16 cellular contexts compared by ENCODE assay signal in the genomic region with DNA sequence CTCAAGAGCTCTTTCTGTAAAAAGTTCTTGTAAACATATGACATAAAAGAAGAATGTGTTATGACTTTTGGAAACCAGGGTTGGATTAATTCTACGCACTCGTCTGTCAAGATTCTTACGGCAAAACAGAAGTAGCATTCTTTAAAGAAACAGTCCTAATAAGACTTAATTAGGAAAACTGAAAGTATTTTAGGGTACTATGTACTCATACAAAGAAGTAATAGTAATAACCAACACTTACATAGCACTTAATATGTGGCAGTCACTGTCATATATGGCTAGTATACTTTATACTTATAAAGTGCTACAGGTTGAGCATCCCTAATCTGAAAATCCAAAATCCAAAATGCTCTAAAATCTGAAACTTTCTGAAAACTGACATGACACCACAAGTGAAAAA.
"Had no signal": no experiment of that assay in that cellular context is flagged by ENCODE, and none has a peak within 500 bp of the region (broad histone marks: within the 10 kb centered on the region; RNA-seq: fewer than 3 reads in every experiment).

No MANE protein-coding gene starts in this region.

- H3K36me3 ChIP-seq: adrenal gland, heart left ventricle, left lung, neural progenitor cell had no signal

- H3K27ac Mint-ChIP-seq: activated CD8-positive, alpha-beta T cell treated with anti-CD3 and anti-CD28 coated beads, Interleukin-2, amount 10 ng/mL, durations not matched to agents 7 days and 5 days; dendritic cell treated with granulocyte-macrophage colony-stimulating factor and Interleukin-4, amounts not matched to agents 40 ng/mL and 50 ng/mL, for 4 days; neural progenitor cell; progenitor cell of endocrine pancreas; stimulated activated naive CD8-positive, alpha-beta T cell treated with anti-CD3 and anti-CD28 coated beads, Interleukin-15, Interleukin-2, amounts not matched to agents 100 ng/mL and 50 ng/mL, for 24 hours had no signal

- H3K9ac ChIP-seq: neural progenitor cell had no signal

- ATAC-seq: activated CD8-positive, alpha-beta T cell treated with anti-CD3 and anti-CD28 coated beads, Interleukin-2, amount 10 ng/mL, durations not matched to agents 7 days and 5 days; heart left ventricle had no signal

- DNase-seq: activated CD4-positive, alpha-beta T cell treated with anti-CD3 and anti-CD28 coated beads for 4 hours; activated CD8-positive, alpha-beta memory T cell treated with anti-CD3 and anti-CD28 coated beads, Interleukin-2, amount 50 U/mL, for 4 hours; activated CD8-positive, alpha-beta T cell treated with anti-CD3 and anti-CD28 coated beads, Interleukin-2, amount 10 ng/mL, durations not matched to agents 7 days and 5 days; activated effector memory CD4-positive, alpha-beta T cell treated with Interleukin-2 at 50 U/mL for 16 hours; activated naive CD4-positive, alpha-beta T cell treated with anti-CD3 and anti-CD28 coated beads, Interleukin-2, amount 50 U/mL, for 16 hours; activated T-cell treated with anti-CD3 and anti-CD28 coated beads, Interleukin-2, amount 50 U/mL, for 48 hours; adrenal gland; effector CD8-positive, alpha-beta T cell; heart left ventricle; stimulated activated CD4-positive, alpha-beta T cell treated with anti-CD3 and anti-CD28 coated beads, Interleukin-2, amount 100 ng/mL, for 24 hours; trophoblast cell had no signal

- H3K4me2 ChIP-seq: neural progenitor cell had no signal

- H3K27me3 Mint-ChIP-seq: dendritic cell treated with granulocyte-macrophage colony-stimulating factor and Interleukin-4, amounts not matched to agents 40 ng/mL and 50 ng/mL, for 4 days; progenitor cell of endocrine pancreas; stimulated activated naive CD8-positive, alpha-beta T cell treated with anti-CD3 and anti-CD28 coated beads, Interleukin-15, Interleukin-2, amounts not matched to agents 100 ng/mL and 50 ng/mL, for 24 hours had no signal

- H3K9me3 Mint-ChIP-seq: stimulated activated naive CD8-positive, alpha-beta T cell treated with anti-CD3 and anti-CD28 coated beads, Interleukin-15, Interleukin-2, amounts not matched to agents 100 ng/mL and 50 ng/mL, for 24 hours had no signal

- H3K4me3 Mint-ChIP-seq: activated CD8-positive, alpha-beta T cell treated with anti-CD3 and anti-CD28 coated beads, Interleukin-2, amount 10 ng/mL, durations not matched to agents 7 days and 5 days; dendritic cell treated with granulocyte-macrophage colony-stimulating factor and Interleukin-4, amounts not matched to agents 40 ng/mL and 50 ng/mL, for 4 days; neural progenitor cell; stimulated activated naive CD8-positive, alpha-beta T cell treated with anti-CD3 and anti-CD28 coated beads, Interleukin-15, Interleukin-2, amounts not matched to agents 100 ng/mL and 50 ng/mL, for 24 hours had no signal

- H3K9me3 ChIP-seq: adrenal gland, left lung had no signal

- H3K27me3 ChIP-seq: adrenal gland, heart left ventricle, left lung, neural progenitor cell had no signal

- H2AFZ ChIP-seq: neural progenitor cell had no signal

- H3K4me3 ChIP-seq: adrenal gland, heart left ventricle, left lung, neural progenitor cell had no signal

- H3K36me3 Mint-ChIP-seq: neural progenitor cell had no signal

- H3K4me1 ChIP-seq: adrenal gland, neural progenitor cell had no signal

- H3K27ac ChIP-seq: adrenal gland, left lung, neural progenitor cell had no signal
